ENCODE assay signal across 21 cellular contexts in the genomic region with DNA sequence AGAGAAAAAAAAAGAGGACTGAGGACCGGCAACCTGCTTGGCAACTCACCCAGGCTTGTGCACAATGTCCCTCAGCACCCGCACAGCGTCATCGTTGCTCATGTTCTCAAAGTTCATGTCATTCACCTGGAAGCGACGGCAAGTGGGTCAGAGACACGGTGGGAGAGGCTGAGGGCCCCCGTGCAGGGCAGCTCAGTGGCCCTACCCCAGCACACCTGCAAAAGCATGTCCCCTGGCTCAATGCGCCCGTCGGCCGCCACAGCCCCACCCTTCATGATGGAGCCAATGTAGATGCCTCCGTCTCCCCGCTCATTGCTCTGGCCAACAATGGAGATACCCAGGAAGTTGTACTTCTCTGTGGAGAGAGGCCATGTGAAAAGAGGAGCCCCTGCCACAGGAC. TPM values are rescaled to one million over a fixed set of nuclear protein-coding genes. Genes with fewer than 3 reads are reported as not detected.
DNase-seq lines count a peak whose midpoint lies in the region; ATAC-seq and TF ChIP-seq lines count a peak whose summit lies in the region.
"Had no signal": no experiment of that assay in that cellular context is flagged by ENCODE, and none has a peak within 500 bp of the region (broad histone marks: within the 10 kb centered on the region; RNA-seq: fewer than 3 reads in every experiment).

No MANE protein-coding gene starts in this region.

- no peak for ATAC-seq in T-helper 17 cell
- ATAC-seq in lower lobe of right lung = no peak
- ATAC-seq: CD8-positive, alpha-beta T cell; GM12878; HepG2 had no signal

- peaks cover 67% of the 10 kb centered on the region for H3K36me3 ChIP-seq in lower lobe of right lung
- H3K36me3 ChIP-seq: SJCRH30 had no signal

- H3K36me3 Mint-ChIP-seq in T-helper 17 cell (ENCODE audit: low read depth) (peaks cover 4% of the 10 kb centered on the region), neural crest cell (ENCODE audit: low read depth) (peaks cover 21% of the 10 kb centered on the region)
- peaks cover 35% of the 10 kb centered on the region for H3K36me3 Mint-ChIP-seq in activated T-helper 1 cell treated with anti-CD3 and anti-CD28 coated beads, Interleukin-12 subunit alpha, Interleukin-12 subunit beta, Interleukin-2, Interleukin-4 antibody, amounts not matched to agents 30 ng/mL and 10 ng/mL and 1 ng/mL, durations not matched to agents 14 hours and 24 hours and 36 hours (ENCODE audit: low read depth)

- no peak for DNase-seq in T-helper 17 cell
- DNase-seq in epithelial cell of prostate (ENCODE audit: low read depth, low spot score) = no peak
- DNase-seq in neural crest cell (ENCODE audit: low read depth, low spot score) = no peak
- no peak for DNase-seq in lower lobe of right lung
- no peak for DNase-seq in activated T-helper 1 cell treated with anti-CD3 and anti-CD28 coated beads, Interleukin-12 subunit alpha, Interleukin-12 subunit beta, Interleukin-2, Interleukin-4 antibody, amounts not matched to agents 30 ng/mL and 10 ng/mL and 1 ng/mL, durations not matched to agents 14 hours and 24 hours and 36 hours (ENCODE audit: low spot score)
- DNase-seq in DMS53 treated with DMSO at 0.1 percent for 48 hours (lab: John Stamatoyannopoulos, UW; ENCODE audit: unreplicated experiment) = no peak
- no peak for DNase-seq in NCI-H82 treated with DMSO at 0.1 percent for 48 hours (lab: John Stamatoyannopoulos, UW; ENCODE audit: unreplicated experiment)
- DNase-seq: Calu3; CD8-positive, alpha-beta T cell; EL; KBM-7; NCI-H1105 treated with DMSO at 0.1 percent for 48 hours; NCI-H1694; NCI-H2081 treated with DMSO at 0.1 percent for 48 hours; NCI-H748 treated with DMSO at 0.1 percent for 48 hours; OCI-M1; SJCRH30 had no signal

- H3K27ac ChIP-seq in C4-2B (peak overlapping the region; percentile 92), epithelial cell of prostate (peak overlapping the region; percentile 55), lower lobe of right lung (no peak overlapping the region)
- H3K27ac ChIP-seq: BLaER1, SJCRH30 had no signal

- peaks cover 23% of the 10 kb centered on the region for H3K4me1 Mint-ChIP-seq in T-helper 17 cell
- peaks cover 19% of the 10 kb centered on the region for H3K4me1 Mint-ChIP-seq in neural crest cell
- H3K4me1 Mint-ChIP-seq in activated T-helper 1 cell treated with anti-CD3 and anti-CD28 coated beads, Interleukin-12 subunit alpha, Interleukin-12 subunit beta, Interleukin-2, Interleukin-4 antibody, amounts not matched to agents 30 ng/mL and 10 ng/mL and 1 ng/mL, durations not matched to agents 14 hours and 24 hours and 36 hours (ENCODE audit: low read depth) = peaks cover 23% of the 10 kb centered on the region

- H3K4me3 Mint-ChIP-seq in T-helper 17 cell = no peak overlapping the region
- peak overlapping the region; percentile 80 for H3K4me3 Mint-ChIP-seq in neural crest cell
- no peak overlapping the region for H3K4me3 Mint-ChIP-seq in activated T-helper 1 cell treated with anti-CD3 and anti-CD28 coated beads, Interleukin-12 subunit alpha, Interleukin-12 subunit beta, Interleukin-2, Interleukin-4 antibody, amounts not matched to agents 30 ng/mL and 10 ng/mL and 1 ng/mL, durations not matched to agents 14 hours and 24 hours and 36 hours
- H3K4me3 Mint-ChIP-seq: CD8-positive, alpha-beta T cell had no signal

- H3K27me3 Mint-ChIP-seq in T-helper 17 cell (no peaks in the 10 kb centered on the region), neural crest cell (ENCODE audit: low read depth) (peaks cover 2% of the 10 kb centered on the region)
- H3K27me3 Mint-ChIP-seq in activated T-helper 1 cell treated with anti-CD3 and anti-CD28 coated beads, Interleukin-12 subunit alpha, Interleukin-12 subunit beta, Interleukin-2, Interleukin-4 antibody, amounts not matched to agents 30 ng/mL and 10 ng/mL and 1 ng/mL, durations not matched to agents 14 hours and 24 hours and 36 hours (ENCODE audit: insufficient read depth) = no peaks in the 10 kb centered on the region

- peak overlapping the region; percentile 37 for H3K27ac Mint-ChIP-seq in T-helper 17 cell
- no peak overlapping the region for H3K27ac Mint-ChIP-seq in neural crest cell (ENCODE audit: unreplicated experiment)
- H3K27ac Mint-ChIP-seq in activated T-helper 1 cell treated with anti-CD3 and anti-CD28 coated beads, Interleukin-12 subunit alpha, Interleukin-12 subunit beta, Interleukin-2, Interleukin-4 antibody, amounts not matched to agents 30 ng/mL and 10 ng/mL and 1 ng/mL, durations not matched to agents 14 hours and 24 hours and 36 hours = no peak overlapping the region
- H3K27ac Mint-ChIP-seq: CD8-positive, alpha-beta T cell had no signal

- H3K4me1 ChIP-seq in lower lobe of right lung = peaks cover 21% of the 10 kb centered on the region
- H3K4me1 ChIP-seq: SJCRH30 had no signal

- H3K9me3 ChIP-seq in T-helper 17 cell (ENCODE audit: control insufficient read depth, low read length, poor library complexity, severe bottlenecking) (no peaks in the 10 kb centered on the region), lower lobe of right lung (no peaks in the 10 kb centered on the region)
- H3K9me3 ChIP-seq: BLaER1, SJCRH30 had no signal

- H3K27me3 ChIP-seq in lower lobe of right lung (ENCODE audit: low read depth) = no peaks in the 10 kb centered on the region
- H3K27me3 ChIP-seq: BLaER1, SJCRH30 had no signal

- intact Hi-C loops in lower lobe of right lung (cut with DNase I) = no loop called here
- intact Hi-C loops in activated T-helper 1 cell treated with anti-CD3 and anti-CD28 coated beads, Interleukin-12 subunit alpha, Interleukin-12 subunit beta, Interleukin-2, Interleukin-4 antibody, amounts not matched to agents 30 ng/mL and 10 ng/mL and 1 ng/mL, durations not matched to agents 14 hours and 24 hours and 36 hours (cut with micrococcal nuclease) = no loop called here

- no peak overlapping the region for H3K4me3 ChIP-seq in lower lobe of right lung
- H3K4me3 ChIP-seq: BLaER1, GM12878, SJCRH30 had no signal

- TF ChIP-seq CTCF in C4-2B (conservative IDR thresholded peaks at IDR 0.05) (no peak), neural crest cell (conservative IDR thresholded peaks at IDR 0.05) (no peak), lower lobe of right lung (IDR thresholded peaks at IDR 0.05) (no peak)

- H3K9me3 Mint-ChIP-seq in neural crest cell = no peaks in the 10 kb centered on the region
- H3K9me3 Mint-ChIP-seq in activated T-helper 1 cell treated with anti-CD3 and anti-CD28 coated beads, Interleukin-12 subunit alpha, Interleukin-12 subunit beta, Interleukin-2, Interleukin-4 antibody, amounts not matched to agents 30 ng/mL and 10 ng/mL and 1 ng/mL, durations not matched to agents 14 hours and 24 hours and 36 hours = no peaks in the 10 kb centered on the region
- H3K9me3 Mint-ChIP-seq: CD8-positive, alpha-beta T cell had no signal

RNA-seq across cellular contexts. Expression of a gene that starts 5.4 kb away (rescaled TPM):
- total RNA-seq in T-helper 17 cell (10 to 100 TPM; 37.0 to 46.9 TPM), neural crest cell (130 and 140 TPM in 2 replicates), lower lobe of right lung (46.4 TPM)
- total RNA-seq in activated T-helper 1 cell treated with anti-CD3 and anti-CD28 coated beads, Interleukin-12 subunit alpha, Interleukin-12 subunit beta, Interleukin-2, Interleukin-4 antibody, amounts not matched to agents 30 ng/mL and 10 ng/mL and 1 ng/mL, durations not matched to agents 14 hours and 24 hours and 36 hours = 70.0 and 73.5 TPM in 2 replicates

RNA-seq across cellular contexts. Expression of a gene that starts 9.2 kb away (rescaled TPM):
- total RNA-seq in T-helper 17 cell (100 to 1,000 TPM; 268 to 279 TPM), neural crest cell (215 and 220 TPM in 2 replicates), lower lobe of right lung (576 TPM)
- total RNA-seq in activated T-helper 1 cell treated with anti-CD3 and anti-CD28 coated beads, Interleukin-12 subunit alpha, Interleukin-12 subunit beta, Interleukin-2, Interleukin-4 antibody, amounts not matched to agents 30 ng/mL and 10 ng/mL and 1 ng/mL, durations not matched to agents 14 hours and 24 hours and 36 hours = 287 and 294 TPM in 2 replicates

RNA-seq across cellular contexts. Expression of a gene that starts 9.3 kb away (rescaled TPM):
- 10 to 100 TPM in 1 of 2 donors, 1 to 10 TPM in 1; 9.8 to 16.1 TPM for total RNA-seq in T-helper 17 cell
- 49.4 and 51.4 TPM in 2 replicates for total RNA-seq in neural crest cell
- 29.3 TPM for total RNA-seq in lower lobe of right lung
- 15.3 and 15.5 TPM in 2 replicates for total RNA-seq in activated T-helper 1 cell treated with anti-CD3 and anti-CD28 coated beads, Interleukin-12 subunit alpha, Interleukin-12 subunit beta, Interleukin-2, Interleukin-4 antibody, amounts not matched to agents 30 ng/mL and 10 ng/mL and 1 ng/mL, durations not matched to agents 14 hours and 24 hours and 36 hours

RNA-seq across cellular contexts. Expression of a gene that starts 10.3 kb away (rescaled TPM):
- 10 to 100 TPM; 19.2 to 23.2 TPM for total RNA-seq in T-helper 17 cell
- 72.7 and 75.2 TPM in 2 replicates for total RNA-seq in neural crest cell
- total RNA-seq in lower lobe of right lung = 33.9 TPM
- 52.5 and 55.4 TPM in 2 replicates for total RNA-seq in activated T-helper 1 cell treated with anti-CD3 and anti-CD28 coated beads, Interleukin-12 subunit alpha, Interleukin-12 subunit beta, Interleukin-2, Interleukin-4 antibody, amounts not matched to agents 30 ng/mL and 10 ng/mL and 1 ng/mL, durations not matched to agents 14 hours and 24 hours and 36 hours

RNA-seq across cellular contexts. Expression of a gene that starts 13.3 kb away (rescaled TPM):
- total RNA-seq in T-helper 17 cell (100 to 1,000 TPM; 212 to 247 TPM), neural crest cell (470 and 479 TPM in 2 replicates), lower lobe of right lung (587 TPM)
- total RNA-seq in activated T-helper 1 cell treated with anti-CD3 and anti-CD28 coated beads, Interleukin-12 subunit alpha, Interleukin-12 subunit beta, Interleukin-2, Interleukin-4 antibody, amounts not matched to agents 30 ng/mL and 10 ng/mL and 1 ng/mL, durations not matched to agents 14 hours and 24 hours and 36 hours = 146 and 148 TPM in 2 replicates
